Comparison of ENCODE assay signal across 8 cellular contexts in genomic region chr6:20241102-20241501, GRCh38. TPM values are rescaled to one million over a fixed set of nuclear protein-coding genes. Genes with fewer than 3 reads are reported as not detected.
"Had no signal": no experiment of that assay in that cellular context is flagged by ENCODE, and none has a peak within 500 bp of the region (broad histone marks: within the 10 kb centered on the region; RNA-seq: fewer than 3 reads in every experiment).

No MANE protein-coding gene starts in this region.

- DNase-seq: IMR-90, KBM-7, KG1 had no signal

- FAIRE-seq: HepG2, HTR-8/SVneo, K562 had no signal

- H3K9ac ChIP-seq: KMS-11 had no signal

- ATAC-seq: HepG2, K562 had no signal

- H3K4me3 ChIP-seq: K562 had no signal

- H3K27ac ChIP-seq: HL-60, KMS-11 had no signal

- H3K4me2 ChIP-seq: KMS-11 had no signal

RNA-seq across cellular contexts. Expression of gene MBOAT1, which starts 28.8 kb away (rescaled TPM):
- total RNA-seq: HepG2 had no signal
- polyA plus RNA-seq: HepG2 had no signal
